34 cellular contexts compared by ENCODE assay signal in the genomic region with DNA sequence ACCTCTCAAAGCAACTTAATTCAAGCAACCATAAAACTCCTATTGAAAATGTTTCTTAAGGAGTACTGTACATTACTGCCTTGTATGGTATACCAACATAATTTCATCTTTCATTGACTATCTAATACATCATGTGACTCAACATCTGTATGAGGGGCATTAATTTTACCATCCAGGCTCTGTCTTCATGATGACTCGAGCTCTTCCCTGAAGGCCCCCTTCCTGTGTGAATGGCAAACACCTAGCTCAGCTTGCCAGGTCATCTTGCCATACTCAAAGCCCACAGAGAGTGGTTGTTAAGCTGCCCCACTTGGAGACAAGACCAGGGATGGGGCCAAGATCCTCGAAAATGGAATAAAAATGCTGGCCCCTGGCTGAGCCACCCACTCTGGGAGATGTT.
A peak's percentile ranks its signal among the peaks of the same experiment; 100 is the strongest.
DNase-seq lines count a peak whose midpoint lies in the region; ATAC-seq and TF ChIP-seq lines count a peak whose summit lies in the region.
"Had no signal": no experiment of that assay in that cellular context is flagged by ENCODE, and none has a peak within 500 bp of the region (broad histone marks: within the 10 kb centered on the region; RNA-seq: fewer than 3 reads in every experiment).

No MANE protein-coding gene starts in this region.

- H4K20me1 ChIP-seq in OCI-LY3 (ENCODE audit: insufficient read depth, low read length): no peaks in the 10 kb centered on the region

- H3K36me3 ChIP-seq in OCI-LY3 (replicated peaks; ENCODE audit: low read depth, low read length): no peaks in the 10 kb centered on the region
- H3K36me3 ChIP-seq: BLaER1, breast epithelium, gastrocnemius medialis, lower lobe of right lung, prostate gland, right lobe of liver, spleen, suprapubic skin, upper lobe of left lung had no signal

- H3K36me3 Mint-ChIP-seq in activated naive CD4-positive, alpha-beta T cell treated with anti-CD3 and anti-CD28 coated beads, Interleukin-2, amount 50 U/mL, for 24 hours: peaks cover 12% of the 10 kb centered on the region
- H3K36me3 Mint-ChIP-seq in activated naive CD8-positive, alpha-beta T cell treated with anti-CD3 and anti-CD28 coated beads, Interleukin-2, amount 10 ng/mL, durations not matched to agents 7 days and 5 days: peaks cover 13% of the 10 kb centered on the region

- H3K27me3 ChIP-seq in OCI-LY3 (ENCODE audit: low read depth, low read length): no peaks in the 10 kb centered on the region
- H3K27me3 ChIP-seq: BLaER1, breast epithelium, gastrocnemius medialis, right lobe of liver, spleen, suprapubic skin, upper lobe of left lung had no signal

- peak overlapping the region; percentile 70 for H3K4me2 ChIP-seq in OCI-LY3 (ENCODE audit: low read length)
- H3K4me2 ChIP-seq: SK-N-SH had no signal

- TF ChIP-seq CTCF in OCI-LY3 (IDR thresholded peaks at IDR 0.05; ENCODE audit: low read depth, low read length): no peak

- no peaks in the 10 kb centered on the region for H3K9me3 ChIP-seq in OCI-LY3 (ENCODE audit: insufficient read depth, low read length)
- H3K9me3 ChIP-seq: BLaER1, breast epithelium, Caco-2, gastrocnemius medialis, lower lobe of right lung, prostate gland, right lobe of liver, SK-N-SH, spleen, suprapubic skin, upper lobe of left lung had no signal

- H3K4me3 ChIP-seq in OCI-LY3 (ENCODE audit: low read length): peak overlapping the region; percentile 49
- H3K4me3 ChIP-seq: BLaER1, breast epithelium, gastrocnemius medialis, lower lobe of right lung, prostate gland, right lobe of liver, spleen, suprapubic skin, upper lobe of left lung had no signal

- H3K79me2 ChIP-seq in OCI-LY3 (ENCODE audit: low read length): peaks cover 23% of the 10 kb centered on the region

- peak overlapping the region; percentile 80 for H3K27ac ChIP-seq in OCI-LY3 (ENCODE audit: low read length)
- H3K27ac ChIP-seq: BLaER1, breast epithelium, gastrocnemius medialis, lower lobe of right lung, prostate gland, right lobe of liver, spleen, suprapubic skin, upper lobe of left lung had no signal

- H3K27ac Mint-ChIP-seq in activated naive CD4-positive, alpha-beta T cell treated with anti-CD3 and anti-CD28 coated beads, Interleukin-2, amount 50 U/mL, for 24 hours: peak overlapping the region; percentile 94
- peak overlapping the region; percentile 88 for H3K27ac Mint-ChIP-seq in activated naive CD8-positive, alpha-beta T cell treated with anti-CD3 and anti-CD28 coated beads, Interleukin-2, amount 10 ng/mL, durations not matched to agents 7 days and 5 days

- H3K9ac ChIP-seq in OCI-LY3 (ENCODE audit: low read length): peak overlapping the region; percentile 26; the same call in 1 of the 2 replicates
- H3K9ac ChIP-seq: BLaER1, SK-N-SH had no signal

- peaks cover 5% of the 10 kb centered on the region for H3K9me3 Mint-ChIP-seq in activated naive CD4-positive, alpha-beta T cell treated with anti-CD3 and anti-CD28 coated beads, Interleukin-2, amount 50 U/mL, for 24 hours
- peaks cover 4% of the 10 kb centered on the region for H3K9me3 Mint-ChIP-seq in activated naive CD8-positive, alpha-beta T cell treated with anti-CD3 and anti-CD28 coated beads, Interleukin-2, amount 10 ng/mL, durations not matched to agents 7 days and 5 days
- H3K9me3 Mint-ChIP-seq: HFFc6, IgD-negative memory B cell had no signal

- peak overlapping the region; percentile 65 for H3K4me3 Mint-ChIP-seq in activated naive CD4-positive, alpha-beta T cell treated with anti-CD3 and anti-CD28 coated beads, Interleukin-2, amount 50 U/mL, for 24 hours
- peak overlapping the region; percentile 72 for H3K4me3 Mint-ChIP-seq in activated naive CD8-positive, alpha-beta T cell treated with anti-CD3 and anti-CD28 coated beads, Interleukin-2, amount 10 ng/mL, durations not matched to agents 7 days and 5 days
- H3K4me3 Mint-ChIP-seq: HFFc6 had no signal

- peaks cover 65% of the 10 kb centered on the region for H3K4me1 ChIP-seq in OCI-LY3 (ENCODE audit: low read length)
- H3K4me1 ChIP-seq: prostate gland had no signal

- H3K27me3 Mint-ChIP-seq in activated naive CD4-positive, alpha-beta T cell treated with anti-CD3 and anti-CD28 coated beads, Interleukin-2, amount 50 U/mL, for 24 hours: no peaks in the 10 kb centered on the region
- H3K27me3 Mint-ChIP-seq in activated naive CD8-positive, alpha-beta T cell treated with anti-CD3 and anti-CD28 coated beads, Interleukin-2, amount 10 ng/mL, durations not matched to agents 7 days and 5 days: no peaks in the 10 kb centered on the region
- H3K27me3 Mint-ChIP-seq: IgD-negative memory B cell; naive thymus-derived CD8-positive, alpha-beta T cell had no signal

- H3K4me1 Mint-ChIP-seq in activated naive CD4-positive, alpha-beta T cell treated with anti-CD3 and anti-CD28 coated beads, Interleukin-2, amount 50 U/mL, for 24 hours: peaks cover 87% of the 10 kb centered on the region
- peaks cover 61% of the 10 kb centered on the region for H3K4me1 Mint-ChIP-seq in activated naive CD8-positive, alpha-beta T cell treated with anti-CD3 and anti-CD28 coated beads, Interleukin-2, amount 10 ng/mL, durations not matched to agents 7 days and 5 days

- H2AFZ ChIP-seq in OCI-LY3 (ENCODE audit: low read depth, low read length): no peak overlapping the region

- ATAC-seq in activated naive CD8-positive, alpha-beta T cell treated with anti-CD3 and anti-CD28 coated beads, Interleukin-2, amount 10 ng/mL, durations not matched to agents 7 days and 5 days (ENCODE audit: low read depth): no peak
- ATAC-seq in stimulated activated naive CD8-positive, alpha-beta T cell treated with anti-CD3 and anti-CD28 coated beads, Interleukin-15, Interleukin-2, amounts not matched to agents 100 U/mL and 50 U/mL, for 24 hours: peak; percentile 39
- ATAC-seq in HG02571 (IDR thresholded peaks at IDR 0.05; ENCODE audit: unreplicated experiment): no peak
- ATAC-seq: gastrocnemius medialis; naive thymus-derived CD8-positive, alpha-beta T cell; right lobe of liver; Right ventricle myocardium inferior had no signal

- DNase-seq in activated naive CD4-positive, alpha-beta T cell (lab: John Stamatoyannopoulos, UW): no peak
- no peak for DNase-seq in activated naive CD8-positive, alpha-beta T cell treated with anti-CD3 and anti-CD28 coated beads, Interleukin-2, amount 10 ng/mL, durations not matched to agents 7 days and 5 days
- peak; percentile 23 for DNase-seq in stimulated activated naive CD8-positive, alpha-beta T cell treated with anti-CD3 and anti-CD28 coated beads, Interleukin-15, Interleukin-2, amounts not matched to agents 100 U/mL and 50 U/mL, for 24 hours
- DNase-seq in DMS153 (lab: John Stamatoyannopoulos, UW): no peak
- DNase-seq: activated CD4-positive, CD25-positive, alpha-beta regulatory T cell treated with anti-CD3 and anti-CD28 coated beads, Interleukin-2, amount 50 U/mL, for 72 hours; activated gamma-delta T cell; Caco-2; DMS79; gastrocnemius medialis; GDM1; HFFc6; hippocampal formation; lower lobe of right lung; naive thymus-derived CD8-positive, alpha-beta T cell; NCI-H146; NCI-H2107; NCI-H345; NCI-H69; occipital lobe; right lobe of liver; SK-N-SH; spleen; stimulated activated CD4-positive, alpha-beta T cell treated with anti-CD3 and anti-CD28 coated beads, Interleukin-4, amount 100 ng/mL, for 24 hours; T-helper 2 cell; upper lobe of left lung had no signal

- POLR2A ChIA-PET in activated naive CD8-positive, alpha-beta T cell treated with anti-CD3 and anti-CD28 coated beads, Interleukin-2, amount 10 ng/mL, durations not matched to agents 7 days and 5 days (lab: Charles Lee): no interaction called here
